In the genomic region with DNA sequence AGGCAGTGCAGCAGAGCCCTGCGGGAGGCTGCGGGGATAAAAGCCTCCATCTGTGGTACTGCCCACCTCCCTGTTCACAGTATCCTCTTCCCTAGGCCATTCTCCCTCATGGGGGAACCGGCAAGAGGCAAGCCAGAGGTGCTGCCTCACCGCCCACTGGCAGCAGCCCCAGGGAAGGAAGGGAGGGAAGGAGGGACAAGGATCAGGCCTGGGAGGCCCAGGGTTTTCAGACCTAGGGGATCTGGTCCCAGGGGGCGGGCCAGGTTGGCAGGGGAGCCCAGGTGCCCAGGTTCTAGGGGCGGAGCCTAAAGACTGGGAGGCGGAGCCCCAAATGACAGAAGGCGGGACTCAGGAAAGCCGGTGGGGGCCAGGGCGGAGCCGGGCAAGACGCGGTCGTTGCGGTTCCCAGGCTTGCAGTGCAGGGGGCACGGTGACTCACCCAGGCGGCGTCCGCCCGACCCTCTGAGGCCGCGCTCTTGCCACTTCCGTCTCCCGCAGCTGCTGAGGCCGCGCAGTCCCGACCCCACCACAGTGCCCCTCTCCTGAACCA, we compare ENCODE assay signal across 1 cellular context.
A peak's percentile ranks its signal among the peaks of the same experiment; 100 is the strongest.
TF ChIP-seq lines count a peak whose summit lies in the region.

No MANE protein-coding gene starts in this region.

TF ChIP-seq in HepG2, 621 proteins besides CTCF, POLR2A, EP300 and RAD21 (continued from another document and continues in another):
- TF ChIP-seq, protein P1, sequence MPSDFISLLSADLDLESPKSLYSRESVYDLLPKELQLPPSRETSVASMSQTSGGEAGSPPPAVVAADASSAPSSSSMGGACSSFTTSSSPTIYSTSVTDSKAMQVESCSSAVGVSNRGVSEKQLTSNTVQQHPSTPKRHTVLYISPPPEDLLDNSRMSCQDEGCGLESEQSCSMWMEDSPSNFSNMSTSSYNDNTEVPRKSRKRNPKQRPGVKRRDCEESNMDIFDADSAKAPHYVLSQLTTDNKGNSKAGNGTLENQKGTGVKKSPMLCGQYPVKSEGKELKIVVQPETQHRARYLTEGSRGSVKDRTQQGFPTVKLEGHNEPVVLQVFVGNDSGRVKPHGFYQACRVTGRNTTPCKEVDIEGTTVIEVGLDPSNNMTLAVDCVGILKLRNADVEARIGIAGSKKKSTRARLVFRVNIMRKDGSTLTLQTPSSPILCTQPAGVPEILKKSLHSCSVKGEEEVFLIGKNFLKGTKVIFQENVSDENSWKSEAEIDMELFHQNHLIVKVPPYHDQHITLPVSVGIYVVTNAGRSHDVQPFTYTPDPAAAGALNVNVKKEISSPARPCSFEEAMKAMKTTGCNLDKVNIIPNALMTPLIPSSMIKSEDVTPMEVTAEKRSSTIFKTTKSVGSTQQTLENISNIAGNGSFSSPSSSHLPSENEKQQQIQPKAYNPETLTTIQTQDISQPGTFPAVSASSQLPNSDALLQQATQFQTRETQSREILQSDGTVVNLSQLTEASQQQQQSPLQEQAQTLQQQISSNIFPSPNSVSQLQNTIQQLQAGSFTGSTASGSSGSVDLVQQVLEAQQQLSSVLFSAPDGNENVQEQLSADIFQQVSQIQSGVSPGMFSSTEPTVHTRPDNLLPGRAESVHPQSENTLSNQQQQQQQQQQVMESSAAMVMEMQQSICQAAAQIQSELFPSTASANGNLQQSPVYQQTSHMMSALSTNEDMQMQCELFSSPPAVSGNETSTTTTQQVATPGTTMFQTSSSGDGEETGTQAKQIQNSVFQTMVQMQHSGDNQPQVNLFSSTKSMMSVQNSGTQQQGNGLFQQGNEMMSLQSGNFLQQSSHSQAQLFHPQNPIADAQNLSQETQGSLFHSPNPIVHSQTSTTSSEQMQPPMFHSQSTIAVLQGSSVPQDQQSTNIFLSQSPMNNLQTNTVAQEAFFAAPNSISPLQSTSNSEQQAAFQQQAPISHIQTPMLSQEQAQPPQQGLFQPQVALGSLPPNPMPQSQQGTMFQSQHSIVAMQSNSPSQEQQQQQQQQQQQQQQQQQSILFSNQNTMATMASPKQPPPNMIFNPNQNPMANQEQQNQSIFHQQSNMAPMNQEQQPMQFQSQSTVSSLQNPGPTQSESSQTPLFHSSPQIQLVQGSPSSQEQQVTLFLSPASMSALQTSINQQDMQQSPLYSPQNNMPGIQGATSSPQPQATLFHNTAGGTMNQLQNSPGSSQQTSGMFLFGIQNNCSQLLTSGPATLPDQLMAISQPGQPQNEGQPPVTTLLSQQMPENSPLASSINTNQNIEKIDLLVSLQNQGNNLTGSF (CRISPR knock-in tag; IDR thresholded peaks at IDR 0.05): peak; percentile 50; the same call in 1 of the 2 replicates
- TF ChIP-seq SP140L (CRISPR knock-in tag; IDR thresholded peaks at IDR 0.05; ENCODE audit: borderline replicate concordance) (0 out of 2 replicates have a peak, but pooled peaks have one; percentile 32), ZNF333 (CRISPR knock-in tag; IDR thresholded peaks at IDR 0.05; ENCODE audit: borderline replicate concordance) (0 out of 2 replicates have a peak, but pooled peaks have one; percentile 49), NFKB2 (CRISPR knock-in tag; IDR thresholded peaks at IDR 0.05; ENCODE audit: borderline replicate concordance) (peak; percentile 66; the same call in 1 of the 2 replicates), ETV6 (CRISPR knock-in tag; conservative IDR thresholded peaks at IDR 0.05) (0 out of 2 replicates have a peak, but pooled peaks have one; percentile 21), POLR2G (IDR thresholded peaks at IDR 0.05; ENCODE audit: low read depth, low read length) (peak; percentile 66), TCF7 (IDR thresholded peaks at IDR 0.05; ENCODE audit: low read depth) (0 out of 2 replicates have a peak, but pooled peaks have one; percentile 16), POLR2AphosphoS5 (IDR thresholded peaks at IDR 0.05; ENCODE audit: low read depth, low read length) (peak; percentile 53; the same call in 1 of the 2 replicates), ZFX (CRISPR knock-in tag; IDR thresholded peaks at IDR 0.05; ENCODE audit: low read depth) (peak; percentile 9; the same call in 1 of the 2 replicates), BRD4 (CRISPR knock-in tag; IDR thresholded peaks at IDR 0.05) (no peak; the same call in 1 of the 2 replicates), ZSCAN12 (CRISPR knock-in tag; IDR thresholded peaks at IDR 0.05) (no peak; the same call in 1 of the 2 replicates), ZMAT3 (CRISPR knock-in tag; conservative IDR thresholded peaks at IDR 0.05) (no peak; the same call in 1 of the 2 replicates), ZNF138 (CRISPR knock-in tag; IDR thresholded peaks at IDR 0.05; ENCODE audit: low read depth) (0 out of 2 replicates have a peak, but pooled peaks have one; percentile 16), ZNF501 (CRISPR knock-in tag; IDR thresholded peaks at IDR 0.05) (peak; percentile 74), U2AF1 (optimal IDR thresholded peaks at IDR 0.05; ENCODE audit: low read depth, low read length) (no peak), ZNF263 (CRISPR knock-in tag; IDR thresholded peaks at IDR 0.05) (0 out of 2 replicates have a peak, but pooled peaks have one; percentile 18), SOX13 (IDR thresholded peaks at IDR 0.05) (no peak), SOX13 (CRISPR knock-in tag; conservative IDR thresholded peaks at IDR 0.05 in 1 of 2, IDR thresholded peaks at IDR 0.05 in 1 of 2) (0 out of 4 replicates have a peak, but pooled peaks of 1 of the 2 experiments have one; percentile 3), SSRP1 (CRISPR knock-in tag; IDR thresholded peaks at IDR 0.05) (no peak), ZFP90 (CRISPR knock-in tag; IDR thresholded peaks at IDR 0.05; ENCODE audit: borderline replicate concordance) (peak; percentile 83), SALL2 (CRISPR knock-in tag; IDR thresholded peaks at IDR 0.05) (peak; percentile 26; the same call in 1 of the 2 replicates), ZNF670 (CRISPR knock-in tag; IDR thresholded peaks at IDR 0.05; ENCODE audit: borderline replicate concordance) (peak; percentile 95), SRF (IDR thresholded peaks at IDR 0.05; ENCODE audit: low read depth, low read length) (no peak), ZNF329 (CRISPR knock-in tag; IDR thresholded peaks at IDR 0.05; ENCODE audit: low read depth) (no peak), IKZF1 (IDR thresholded peaks at IDR 0.05) (no peak), ZIK1 (CRISPR knock-in tag; IDR thresholded peaks at IDR 0.05; ENCODE audit: borderline replicate concordance, low read depth) (no peak; the same call in 1 of the 2 replicates), GTF3A (CRISPR knock-in tag; conservative IDR thresholded peaks at IDR 0.05) (no peak), ISL2 (CRISPR knock-in tag; IDR thresholded peaks at IDR 0.05) (0 out of 2 replicates have a peak, but pooled peaks have one; percentile 24), ZNF572 (CRISPR knock-in tag; IDR thresholded peaks at IDR 0.05) (peak; percentile 86; the same call in 1 of the 2 replicates), NFRKB (IDR thresholded peaks at IDR 0.05) (no peak), ZNF546 (CRISPR knock-in tag; conservative IDR thresholded peaks at IDR 0.05) (no peak), NR2F6 (IDR thresholded peaks at IDR 0.05) (0 out of 2 replicates have a peak, but pooled peaks have one; percentile 18), NR2F6 (CRISPR knock-in tag; IDR thresholded peaks at IDR 0.05) (no peak), ZNF841 (CRISPR knock-in tag; IDR thresholded peaks at IDR 0.05; ENCODE audit: borderline replicate concordance) (no peak), TGIF2 (CRISPR knock-in tag; IDR thresholded peaks at IDR 0.05) (peak; percentile 64), AHR (CRISPR knock-in tag; IDR thresholded peaks at IDR 0.05) (no peak), FOSL2 (CRISPR knock-in tag; IDR thresholded peaks at IDR 0.05) (peak; percentile 93), ZNF335 (CRISPR knock-in tag; IDR thresholded peaks at IDR 0.05) (no peak)
- TF ChIP-seq, protein P2, sequence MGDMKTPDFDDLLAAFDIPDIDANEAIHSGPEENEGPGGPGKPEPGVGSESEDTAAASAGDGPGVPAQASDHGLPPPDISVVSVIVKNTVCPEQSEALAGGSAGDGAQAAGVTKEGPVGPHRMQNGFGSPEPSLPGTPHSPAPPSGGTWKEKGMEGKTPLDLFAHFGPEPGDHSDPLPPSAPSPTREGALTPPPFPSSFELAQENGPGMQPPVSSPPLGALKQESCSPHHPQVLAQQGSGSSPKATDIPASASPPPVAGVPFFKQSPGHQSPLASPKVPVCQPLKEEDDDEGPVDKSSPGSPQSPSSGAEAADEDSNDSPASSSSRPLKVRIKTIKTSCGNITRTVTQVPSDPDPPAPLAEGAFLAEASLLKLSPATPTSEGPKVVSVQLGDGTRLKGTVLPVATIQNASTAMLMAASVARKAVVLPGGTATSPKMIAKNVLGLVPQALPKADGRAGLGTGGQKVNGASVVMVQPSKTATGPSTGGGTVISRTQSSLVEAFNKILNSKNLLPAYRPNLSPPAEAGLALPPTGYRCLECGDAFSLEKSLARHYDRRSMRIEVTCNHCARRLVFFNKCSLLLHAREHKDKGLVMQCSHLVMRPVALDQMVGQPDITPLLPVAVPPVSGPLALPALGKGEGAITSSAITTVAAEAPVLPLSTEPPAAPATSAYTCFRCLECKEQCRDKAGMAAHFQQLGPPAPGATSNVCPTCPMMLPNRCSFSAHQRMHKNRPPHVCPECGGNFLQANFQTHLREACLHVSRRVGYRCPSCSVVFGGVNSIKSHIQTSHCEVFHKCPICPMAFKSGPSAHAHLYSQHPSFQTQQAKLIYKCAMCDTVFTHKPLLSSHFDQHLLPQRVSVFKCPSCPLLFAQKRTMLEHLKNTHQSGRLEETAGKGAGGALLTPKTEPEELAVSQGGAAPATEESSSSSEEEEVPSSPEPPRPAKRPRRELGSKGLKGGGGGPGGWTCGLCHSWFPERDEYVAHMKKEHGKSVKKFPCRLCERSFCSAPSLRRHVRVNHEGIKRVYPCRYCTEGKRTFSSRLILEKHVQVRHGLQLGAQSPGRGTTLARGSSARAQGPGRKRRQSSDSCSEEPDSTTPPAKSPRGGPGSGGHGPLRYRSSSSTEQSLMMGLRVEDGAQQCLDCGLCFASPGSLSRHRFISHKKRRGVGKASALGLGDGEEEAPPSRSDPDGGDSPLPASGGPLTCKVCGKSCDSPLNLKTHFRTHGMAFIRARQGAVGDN (CRISPR knock-in tag; IDR thresholded peaks at IDR 0.05): peak; percentile 75
- TF ChIP-seq, protein P3, sequence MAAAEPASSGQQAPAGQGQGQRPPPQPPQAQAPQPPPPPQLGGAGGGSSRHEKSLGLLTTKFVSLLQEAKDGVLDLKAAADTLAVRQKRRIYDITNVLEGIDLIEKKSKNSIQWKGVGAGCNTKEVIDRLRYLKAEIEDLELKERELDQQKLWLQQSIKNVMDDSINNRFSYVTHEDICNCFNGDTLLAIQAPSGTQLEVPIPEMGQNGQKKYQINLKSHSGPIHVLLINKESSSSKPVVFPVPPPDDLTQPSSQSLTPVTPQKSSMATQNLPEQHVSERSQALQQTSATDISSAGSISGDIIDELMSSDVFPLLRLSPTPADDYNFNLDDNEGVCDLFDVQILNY (CRISPR knock-in tag; conservative IDR thresholded peaks at IDR 0.05): peak; percentile 41; the same call in 1 of the 2 replicates
- TF ChIP-seq, protein P4, sequence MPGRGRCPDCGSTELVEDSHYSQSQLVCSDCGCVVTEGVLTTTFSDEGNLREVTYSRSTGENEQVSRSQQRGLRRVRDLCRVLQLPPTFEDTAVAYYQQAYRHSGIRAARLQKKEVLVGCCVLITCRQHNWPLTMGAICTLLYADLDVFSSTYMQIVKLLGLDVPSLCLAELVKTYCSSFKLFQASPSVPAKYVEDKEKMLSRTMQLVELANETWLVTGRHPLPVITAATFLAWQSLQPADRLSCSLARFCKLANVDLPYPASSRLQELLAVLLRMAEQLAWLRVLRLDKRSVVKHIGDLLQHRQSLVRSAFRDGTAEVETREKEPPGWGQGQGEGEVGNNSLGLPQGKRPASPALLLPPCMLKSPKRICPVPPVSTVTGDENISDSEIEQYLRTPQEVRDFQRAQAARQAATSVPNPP (CRISPR knock-in tag; IDR thresholded peaks at IDR 0.05): no peak
- TF ChIP-seq, protein P5, sequence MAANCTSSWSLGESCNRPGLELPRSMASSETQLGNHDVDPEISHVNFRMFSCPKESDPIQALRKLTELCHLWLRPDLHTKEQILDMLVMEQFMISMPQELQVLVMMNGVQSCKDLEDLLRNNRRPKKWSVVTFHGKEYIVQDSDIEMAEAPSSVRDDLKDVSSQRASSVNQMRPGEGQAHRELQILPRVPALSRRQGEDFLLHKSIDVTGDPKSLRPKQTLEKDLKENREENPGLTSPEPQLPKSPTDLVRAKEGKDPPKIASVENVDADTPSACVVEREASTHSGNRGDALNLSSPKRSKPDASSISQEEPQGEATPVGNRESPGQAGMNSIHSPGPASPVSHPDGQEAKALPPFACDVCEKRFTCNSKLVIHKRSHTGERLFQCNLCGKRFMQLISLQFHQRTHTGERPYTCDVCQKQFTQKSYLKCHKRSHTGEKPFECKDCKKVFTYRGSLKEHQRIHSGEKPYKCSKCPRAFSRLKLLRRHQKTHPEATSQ (CRISPR knock-in tag; IDR thresholded peaks at IDR 0.05; ENCODE audit: borderline replicate concordance): no peak
- TF ChIP-seq, protein P6, sequence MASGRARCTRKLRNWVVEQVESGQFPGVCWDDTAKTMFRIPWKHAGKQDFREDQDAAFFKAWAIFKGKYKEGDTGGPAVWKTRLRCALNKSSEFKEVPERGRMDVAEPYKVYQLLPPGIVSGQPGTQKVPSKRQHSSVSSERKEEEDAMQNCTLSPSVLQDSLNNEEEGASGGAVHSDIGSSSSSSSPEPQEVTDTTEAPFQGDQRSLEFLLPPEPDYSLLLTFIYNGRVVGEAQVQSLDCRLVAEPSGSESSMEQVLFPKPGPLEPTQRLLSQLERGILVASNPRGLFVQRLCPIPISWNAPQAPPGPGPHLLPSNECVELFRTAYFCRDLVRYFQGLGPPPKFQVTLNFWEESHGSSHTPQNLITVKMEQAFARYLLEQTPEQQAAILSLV (CRISPR knock-in tag; IDR thresholded peaks at IDR 0.05; ENCODE audit: borderline replicate concordance): peak; percentile 55; the same call in 1 of the 2 replicates
- TF ChIP-seq, protein P7, sequence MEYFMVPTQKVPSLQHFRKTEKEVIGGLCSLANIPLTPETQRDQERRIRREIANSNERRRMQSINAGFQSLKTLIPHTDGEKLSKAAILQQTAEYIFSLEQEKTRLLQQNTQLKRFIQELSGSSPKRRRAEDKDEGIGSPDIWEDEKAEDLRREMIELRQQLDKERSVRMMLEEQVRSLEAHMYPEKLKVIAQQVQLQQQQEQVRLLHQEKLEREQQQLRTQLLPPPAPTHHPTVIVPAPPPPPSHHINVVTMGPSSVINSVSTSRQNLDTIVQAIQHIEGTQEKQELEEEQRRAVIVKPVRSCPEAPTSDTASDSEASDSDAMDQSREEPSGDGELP (IDR thresholded peaks at IDR 0.05; ENCODE audit: borderline replicate concordance, low read depth): peak; percentile 88
- TF ChIP-seq, protein P8, sequence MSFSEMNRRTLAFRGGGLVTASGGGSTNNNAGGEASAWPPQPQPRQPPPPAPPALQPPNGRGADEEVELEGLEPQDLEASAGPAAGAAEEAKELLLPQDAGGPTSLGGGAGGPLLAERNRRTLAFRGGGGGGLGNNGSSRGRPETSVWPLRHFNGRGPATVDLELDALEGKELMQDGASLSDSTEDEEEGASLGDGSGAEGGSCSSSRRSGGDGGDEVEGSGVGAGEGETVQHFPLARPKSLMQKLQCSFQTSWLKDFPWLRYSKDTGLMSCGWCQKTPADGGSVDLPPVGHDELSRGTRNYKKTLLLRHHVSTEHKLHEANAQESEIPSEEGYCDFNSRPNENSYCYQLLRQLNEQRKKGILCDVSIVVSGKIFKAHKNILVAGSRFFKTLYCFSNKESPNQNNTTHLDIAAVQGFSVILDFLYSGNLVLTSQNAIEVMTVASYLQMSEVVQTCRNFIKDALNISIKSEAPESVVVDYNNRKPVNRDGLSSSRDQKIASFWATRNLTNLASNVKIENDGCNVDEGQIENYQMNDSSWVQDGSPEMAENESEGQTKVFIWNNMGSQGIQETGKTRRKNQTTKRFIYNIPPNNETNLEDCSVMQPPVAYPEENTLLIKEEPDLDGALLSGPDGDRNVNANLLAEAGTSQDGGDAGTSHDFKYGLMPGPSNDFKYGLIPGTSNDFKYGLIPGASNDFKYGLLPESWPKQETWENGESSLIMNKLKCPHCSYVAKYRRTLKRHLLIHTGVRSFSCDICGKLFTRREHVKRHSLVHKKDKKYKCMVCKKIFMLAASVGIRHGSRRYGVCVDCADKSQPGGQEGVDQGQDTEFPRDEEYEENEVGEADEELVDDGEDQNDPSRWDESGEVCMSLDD (CRISPR knock-in tag; IDR thresholded peaks at IDR 0.05; ENCODE audit: borderline replicate concordance): no peak
